16 cellular contexts compared by ENCODE assay signal in genomic region chr6:121142093-121142492, GRCh38.
DNase-seq lines count a peak whose midpoint lies in the region; ATAC-seq and TF ChIP-seq lines count a peak whose summit lies in the region.
"Had no signal": no experiment of that assay in that cellular context is flagged by ENCODE, and none has a peak within 500 bp of the region (broad histone marks: within the 10 kb centered on the region; RNA-seq: fewer than 3 reads in every experiment).

No MANE protein-coding gene starts in this region.

- no peaks in the 10 kb centered on the region for H3K27me3 ChIP-seq in MG63
- no peaks in the 10 kb centered on the region for H3K27me3 ChIP-seq in SJCRH30

- H3K4me3 ChIP-seq in MG63 (no peak overlapping the region), epithelial cell of esophagus (ENCODE audit: low read length) (no peak overlapping the region), SJCRH30 (no peak overlapping the region)

- TF ChIP-seq CTCF in epithelial cell of esophagus (IDR thresholded peaks at IDR 0.05; ENCODE audit: insufficient read depth, low read depth, low read length, missing control alignments) = no peak

- H3K36me3 ChIP-seq in MG63 (no peaks in the 10 kb centered on the region), SJCRH30 (no peaks in the 10 kb centered on the region)

- H3K9me3 ChIP-seq in MG63 (no peaks in the 10 kb centered on the region), SJCRH30 (replicated peaks) (no peaks in the 10 kb centered on the region)

- H3K27ac ChIP-seq in SJCRH30 = no peak overlapping the region

- ATAC-seq in GM21515 (IDR thresholded peaks at IDR 0.05; ENCODE audit: unreplicated experiment) = no peak

- no peaks in the 10 kb centered on the region for H3K4me1 ChIP-seq in SJCRH30

- peak; percentile 16 for DNase-seq in Daoy (ENCODE audit: low read depth)
- DNase-seq in MG63 = peak; percentile 73
- peak; percentile 33 for DNase-seq in epithelial cell of esophagus (ENCODE audit: low read depth)
- peak; percentile 23 for DNase-seq in renal cortical epithelial cell (ENCODE audit: low read depth)
- DNase-seq in SJCRH30 = no peak
- no peak for DNase-seq in epidermal melanocyte (ENCODE audit: insufficient read length, low spot score)
- DNase-seq in SHP77 (lab: John Stamatoyannopoulos, UW) = no peak
- DNase-seq: ACHN, C1 segment of cervical spinal cord, DMS79 treated with DMSO at 0.1 percent for 48 hours, NCI-H1417, NCI-H187, NCI-H2107, NCI-H226, NCI-H524 treated with DMSO at 0.1 percent for 48 hours had no signal

Comparison
In these comparisons a context has a peak if more than half of its experiments do, and no peak if none do; other contexts are left out.
1. DNase-seq: peak in Daoy (single experiment), MG63 (single experiment), epithelial cell of esophagus (single experiment) and renal cortical epithelial cell (single experiment); none in SJCRH30 (0 of 2), epidermal melanocyte (single experiment) and SHP77 (0 of 2).